Comparison of ENCODE assay signal across 1 cellular context in the genomic region with DNA sequence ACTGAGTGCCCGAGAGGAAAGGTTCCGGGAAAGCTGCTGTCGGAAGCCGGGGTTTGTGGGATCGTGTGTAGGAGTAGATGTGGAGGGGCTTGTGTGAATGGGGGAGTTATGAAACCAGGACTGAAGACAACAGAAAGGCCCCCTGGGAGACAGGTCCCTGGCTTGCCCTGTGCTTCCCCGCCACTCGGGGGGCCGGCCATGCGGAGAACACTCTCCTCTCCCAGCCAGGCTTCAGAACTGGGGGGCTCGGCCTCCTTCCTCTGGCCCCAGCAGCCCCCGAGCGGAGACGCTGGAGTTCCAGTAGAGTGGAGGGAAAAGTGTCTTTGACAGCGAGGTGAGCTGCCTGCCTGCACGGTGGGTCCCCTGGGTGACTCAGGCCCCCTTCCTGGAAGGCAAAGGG.
TF ChIP-seq lines count a peak whose summit lies in the region.

No MANE protein-coding gene starts in this region.

TF ChIP-seq in H1, 55 proteins besides CTCF, POLR2A, EP300 and RAD21:
- TF ChIP-seq RBBP5 (IDR thresholded peaks at IDR 0.05; ENCODE audit: borderline replicate concordance, low read depth, low read length) (no peak), BRCA1 (IDR thresholded peaks at IDR 0.05; ENCODE audit: low read depth, low read length) (no peak), CHD7 (IDR thresholded peaks at IDR 0.05; ENCODE audit: insufficient replicate concordance, low read length) (no peak), GTF2F1 (IDR thresholded peaks at IDR 0.05; ENCODE audit: borderline replicate concordance, low read depth, low read length) (no peak), SAP30 (IDR thresholded peaks at IDR 0.05; ENCODE audit: insufficient read depth, insufficient replicate concordance, low read length) (no peak), SP2 (IDR thresholded peaks at IDR 0.05; ENCODE audit: low read length) (no peak), CTBP2 (IDR thresholded peaks at IDR 0.05; ENCODE audit: borderline replicate concordance, insufficient read depth, insufficient read length, low read length) (no peak), JUND (IDR thresholded peaks at IDR 0.05; ENCODE audit: low read length) (no peak), E2F6 (IDR thresholded peaks at IDR 0.05) (no peak), TBP (IDR thresholded peaks at IDR 0.05; ENCODE audit: low read depth, low read length) (no peak), TAF1 (IDR thresholded peaks at IDR 0.05; ENCODE audit: low read depth, low read length) (no peak), SP1 (IDR thresholded peaks at IDR 0.05; ENCODE audit: low read depth, low read length) (no peak), ASH2L (IDR thresholded peaks at IDR 0.05; ENCODE audit: low read length) (no peak)
TF ChIP-seq in H1: peak in this region for 0.
